Comparison of ENCODE assay signal across 3 cellular contexts in the genomic region with DNA sequence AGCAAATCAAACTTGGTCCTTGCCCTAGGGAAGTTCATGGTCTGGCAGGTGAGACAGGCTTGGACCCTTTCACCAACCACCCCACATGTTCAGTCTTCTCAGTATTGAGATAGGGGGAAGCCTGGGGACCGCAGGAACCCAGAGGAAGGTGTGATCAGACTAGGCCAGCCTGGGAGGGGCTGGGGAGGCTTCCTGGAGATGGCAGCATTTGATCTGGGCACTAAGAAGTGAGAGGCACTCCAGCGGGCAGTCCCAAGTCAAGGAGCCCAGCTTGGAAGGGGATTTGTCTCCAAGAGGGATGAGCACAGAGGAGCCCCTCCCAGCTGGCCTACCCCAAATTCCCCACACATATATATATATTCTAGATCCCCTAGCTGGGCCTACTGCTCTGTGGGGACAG.
TF ChIP-seq lines count a peak whose summit lies in the region.

No MANE protein-coding gene starts in this region.

TF ChIP-seq in SK-N-SH, 30 proteins besides CTCF, POLR2A, EP300 and RAD21 (continued from another document):
- TF ChIP-seq RXRA (IDR thresholded peaks at IDR 0.05; ENCODE audit: borderline replicate concordance, low read depth): no peak
- TF ChIP-seq SIN3A (IDR thresholded peaks at IDR 0.05; ENCODE audit: borderline replicate concordance, low read depth, low read length): no peak
- TF ChIP-seq MEF2A (IDR thresholded peaks at IDR 0.05; ENCODE audit: borderline replicate concordance, low read depth): no peak
- TF ChIP-seq TAF1 (IDR thresholded peaks at IDR 0.05; ENCODE audit: borderline replicate concordance, low read depth, low read length): no peak
- no peak for TF ChIP-seq SMC3 (IDR thresholded peaks at IDR 0.05; ENCODE audit: low read depth, low read length)
- no peak for TF ChIP-seq FOSL2 (IDR thresholded peaks at IDR 0.05; ENCODE audit: borderline replicate concordance, low read depth)
- no peak for TF ChIP-seq EZH2phosphoT487 (IDR thresholded peaks at IDR 0.05; ENCODE audit: borderline replicate concordance, low read depth)
- TF ChIP-seq MXI1 (IDR thresholded peaks at IDR 0.05; ENCODE audit: low read depth, low read length): no peak
- TF ChIP-seq JUND (IDR thresholded peaks at IDR 0.05): no peak
- no peak for TF ChIP-seq YY1 (IDR thresholded peaks at IDR 0.05; ENCODE audit: low read depth)

TF ChIP-seq in SK-N-SH treated with all-trans-retinoic acid at 6 μM for 48 hours, 23 proteins besides CTCF, POLR2A, EP300 and RAD21 (continued from another document):
- TF ChIP-seq SNAI2 (CRISPR knock-in tag; IDR thresholded peaks at IDR 0.05) (no peak), TOX (CRISPR knock-in tag; IDR thresholded peaks at IDR 0.05; ENCODE audit: borderline replicate concordance) (no peak), PATZ1 (CRISPR knock-in tag; IDR thresholded peaks at IDR 0.05; ENCODE audit: borderline replicate concordance) (no peak), ZC3H10 (CRISPR knock-in tag; IDR thresholded peaks at IDR 0.05) (no peak), RARB (CRISPR knock-in tag; IDR thresholded peaks at IDR 0.05) (no peak), CREB5 (CRISPR knock-in tag; IDR thresholded peaks at IDR 0.05; ENCODE audit: low read depth) (no peak), GLIS3 (CRISPR knock-in tag; IDR thresholded peaks at IDR 0.05) (no peak), ISL1 (CRISPR knock-in tag; IDR thresholded peaks at IDR 0.05) (no peak), ZFP30 (CRISPR knock-in tag; IDR thresholded peaks at IDR 0.05) (no peak), ESRRG (CRISPR knock-in tag; IDR thresholded peaks at IDR 0.05) (no peak), ZNF8 (CRISPR knock-in tag; IDR thresholded peaks at IDR 0.05) (no peak), OSR1 (CRISPR knock-in tag; IDR thresholded peaks at IDR 0.05) (no peak), BACH2 (CRISPR knock-in tag; IDR thresholded peaks at IDR 0.05; ENCODE audit: borderline replicate concordance) (no peak), ZNF565 (CRISPR knock-in tag; conservative IDR thresholded peaks at IDR 0.05; ENCODE audit: low read depth) (no peak), CSRNP3 (CRISPR knock-in tag; IDR thresholded peaks at IDR 0.05) (no peak), PPARA (CRISPR knock-in tag; IDR thresholded peaks at IDR 0.05; ENCODE audit: borderline replicate concordance) (no peak)
- TF ChIP-seq, protein P1, sequence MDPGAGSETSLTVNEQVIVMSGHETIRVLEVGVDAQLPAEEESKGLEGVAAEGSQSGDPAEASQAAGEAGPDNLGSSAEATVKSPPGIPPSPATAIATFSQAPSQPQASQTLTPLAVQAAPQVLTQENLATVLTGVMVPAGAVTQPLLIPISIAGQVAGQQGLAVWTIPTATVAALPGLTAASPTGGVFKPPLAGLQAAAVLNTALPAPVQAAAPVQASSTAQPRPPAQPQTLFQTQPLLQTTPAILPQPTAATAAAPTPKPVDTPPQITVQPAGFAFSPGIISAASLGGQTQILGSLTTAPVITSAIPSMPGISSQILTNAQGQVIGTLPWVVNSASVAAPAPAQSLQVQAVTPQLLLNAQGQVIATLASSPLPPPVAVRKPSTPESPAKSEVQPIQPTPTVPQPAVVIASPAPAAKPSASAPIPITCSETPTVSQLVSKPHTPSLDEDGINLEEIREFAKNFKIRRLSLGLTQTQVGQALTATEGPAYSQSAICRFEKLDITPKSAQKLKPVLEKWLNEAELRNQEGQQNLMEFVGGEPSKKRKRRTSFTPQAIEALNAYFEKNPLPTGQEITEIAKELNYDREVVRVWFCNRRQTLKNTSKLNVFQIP (CRISPR knock-in tag; IDR thresholded peaks at IDR 0.05; ENCODE audit: borderline replicate concordance, low read depth): no peak

TF ChIP-seq in endothelial cell of umbilical vein, 7 proteins besides CTCF, POLR2A, EP300 and RAD21:
- no peak for TF ChIP-seq EZH2 (IDR thresholded peaks at IDR 0.05; ENCODE audit: borderline replicate concordance, low read depth, low read length, severe bottlenecking)
- TF ChIP-seq GATA2 (IDR thresholded peaks at IDR 0.05; ENCODE audit: insufficient read depth, insufficient read length, low read depth, low read length): no peak
